15 cellular contexts compared by ENCODE assay signal in genomic region chr10:100697070-100697469, GRCh38. TPM values are rescaled to one million over a fixed set of nuclear protein-coding genes. Genes with fewer than 3 reads are reported as not detected.
DNase-seq lines count a peak whose midpoint lies in the region; ATAC-seq and TF ChIP-seq lines count a peak whose summit lies in the region.
"Had no signal": no experiment of that assay in that cellular context is flagged by ENCODE, and none has a peak within 500 bp of the region (broad histone marks: within the 10 kb centered on the region; RNA-seq: fewer than 3 reads in every experiment).

No MANE protein-coding gene starts in this region.

- no peak overlapping the region for H3K4me3 ChIP-seq in foreskin fibroblast (ENCODE audit: low read depth in 1 of 2, low read length in 2 of 2)
- H3K4me3 ChIP-seq: cardiac muscle cell, heart left ventricle, skin epidermis had no signal

- TF ChIP-seq CTCF in foreskin fibroblast (IDR thresholded peaks at IDR 0.05; ENCODE audit: low read depth, low read length) = no peak

- no peak for ATAC-seq in GM19324 (IDR thresholded peaks at IDR 0.05; ENCODE audit: low FRiP score, unreplicated experiment)
- ATAC-seq: heart left ventricle, Right ventricle myocardium inferior had no signal

- in situ Hi-C loops in ACHN (cut with HindIII; ENCODE audit: low pct_ligation_motif_present, low pct_unique_long_range_greater_than_20kb, low sequenced_read_pairs) (no loop called here), SK-MEL-5 (cut with HindIII; ENCODE audit: low pct_unique_long_range_greater_than_20kb, low sequenced_read_pairs) (no loop called here)

- DNase-seq in ACHN (peak; percentile 92), GM04504 (ENCODE audit: low read depth) (peak; percentile 10), SK-MEL-5 (ENCODE audit: low read depth, low spot score) (peak; percentile 25), foreskin fibroblast (peak; percentile 39 to 62), hypothalamus (lab: John Stamatoyannopoulos, UW) (no peak), NOMO-1 (lab: John Stamatoyannopoulos, UW; ENCODE audit: unreplicated experiment in 2 of 2) (no peak), C1 segment of cervical spinal cord (lab: John Stamatoyannopoulos, UW) (no peak)
- DNase-seq: heart left ventricle; NCI-H2081 treated with DMSO at 0.1 percent for 48 hours; stimulated activated naive CD4-positive, alpha-beta T cell had no signal

RNA-seq across cellular contexts. Expression of gene PAX2, which starts 48.3 kb away (rescaled TPM):
- total RNA-seq in SK-MEL-5 (2014; rRNA removed; shearing (Covaris generic)) = not detected in 2 replicates
- not detected in 2 replicates for polyA plus RNA-seq in SK-MEL-5 (2015; cell fraction: cytosol; rRNA removed)
- polyA plus RNA-seq in SK-MEL-5 (2015; cell fraction: nucleus; rRNA removed) = not detected in 2 replicates
- total RNA-seq: cardiac muscle cell, heart left ventricle, mononuclear cell, Right ventricle myocardium inferior had no signal
- polyA plus RNA-seq: cardiac muscle cell, heart left ventricle had no signal

Comparison
In these comparisons a context has a peak if more than half of its experiments do, and no peak if none do; other contexts are left out.
1. DNase-seq: peak in ACHN (single experiment), GM04504 (single experiment), SK-MEL-5 (single experiment) and foreskin fibroblast (2 of 2); none in hypothalamus (0 of 51), NOMO-1 (0 of 2) and C1 segment of cervical spinal cord (0 of 14).